ENCODE assay signal across 1 cellular context in the genomic region with DNA sequence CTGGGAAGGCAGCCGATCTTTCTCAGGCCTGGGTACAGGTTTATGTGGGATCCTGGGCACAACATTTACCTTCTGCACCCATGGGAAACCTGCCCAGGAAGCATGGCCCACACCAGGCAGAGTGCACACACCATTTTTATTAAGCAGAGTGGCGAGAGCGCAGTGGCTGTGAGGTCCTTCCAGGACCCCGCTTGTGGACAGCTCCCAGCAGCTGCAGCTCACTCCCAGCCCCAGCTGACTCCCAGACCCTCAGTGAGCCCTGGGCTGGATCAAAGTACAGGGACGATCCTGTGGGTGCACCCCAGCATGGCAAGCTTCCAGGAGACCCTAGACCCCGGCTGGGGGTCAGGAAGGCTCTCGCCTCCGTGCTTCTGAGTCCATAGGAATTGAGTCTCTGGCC.
A peak's percentile ranks its signal among the peaks of the same experiment; 100 is the strongest.
TF ChIP-seq lines count a peak whose summit lies in the region.

No MANE protein-coding gene starts in this region.

TF ChIP-seq in HepG2, 621 proteins besides CTCF, POLR2A, EP300 and RAD21 (continued from another document and continues in another):
- no peak; the same call in 1 of the 2 replicates for TF ChIP-seq ZNF331 (CRISPR knock-in tag; IDR thresholded peaks at IDR 0.05)
- no peak for TF ChIP-seq ARHGAP35 (CRISPR knock-in tag; IDR thresholded peaks at IDR 0.05; ENCODE audit: borderline replicate concordance)
- TF ChIP-seq, protein P1, sequence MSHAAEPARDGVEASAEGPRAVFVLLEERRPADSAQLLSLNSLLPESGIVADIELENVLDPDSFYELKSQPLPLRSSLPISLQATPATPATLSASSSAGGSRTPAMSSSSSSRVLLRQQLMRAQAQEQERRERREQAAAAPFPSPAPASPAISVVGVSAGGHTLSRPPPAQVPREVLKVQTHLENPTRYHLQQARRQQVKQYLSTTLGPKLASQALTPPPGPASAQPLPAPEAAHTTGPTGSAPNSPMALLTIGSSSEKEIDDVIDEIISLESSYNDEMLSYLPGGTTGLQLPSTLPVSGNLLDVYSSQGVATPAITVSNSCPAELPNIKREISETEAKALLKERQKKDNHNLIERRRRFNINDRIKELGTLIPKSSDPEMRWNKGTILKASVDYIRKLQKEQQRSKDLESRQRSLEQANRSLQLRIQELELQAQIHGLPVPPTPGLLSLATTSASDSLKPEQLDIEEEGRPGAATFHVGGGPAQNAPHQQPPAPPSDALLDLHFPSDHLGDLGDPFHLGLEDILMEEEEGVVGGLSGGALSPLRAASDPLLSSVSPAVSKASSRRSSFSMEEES (CRISPR knock-in tag; IDR thresholded peaks at IDR 0.05): 0 out of 2 replicates have a peak, but pooled peaks have one; percentile 36
- TF ChIP-seq ZNF792 (CRISPR knock-in tag; IDR thresholded peaks at IDR 0.05): peak; percentile 41; the same call in 1 of the 2 replicates
- no peak for TF ChIP-seq SIN3B (IDR thresholded peaks at IDR 0.05; ENCODE audit: low read length)
- TF ChIP-seq, protein P2, sequence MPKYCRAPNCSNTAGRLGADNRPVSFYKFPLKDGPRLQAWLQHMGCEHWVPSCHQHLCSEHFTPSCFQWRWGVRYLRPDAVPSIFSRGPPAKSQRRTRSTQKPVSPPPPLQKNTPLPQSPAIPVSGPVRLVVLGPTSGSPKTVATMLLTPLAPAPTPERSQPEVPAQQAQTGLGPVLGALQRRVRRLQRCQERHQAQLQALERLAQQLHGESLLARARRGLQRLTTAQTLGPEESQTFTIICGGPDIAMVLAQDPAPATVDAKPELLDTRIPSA (CRISPR knock-in tag; IDR thresholded peaks at IDR 0.05; ENCODE audit: borderline replicate concordance): no peak
- TF ChIP-seq TFDP2 (CRISPR knock-in tag; IDR thresholded peaks at IDR 0.05): no peak
- no peak for TF ChIP-seq ZBTB33 (CRISPR knock-in tag; IDR thresholded peaks at IDR 0.05)
- TF ChIP-seq, protein P3, sequence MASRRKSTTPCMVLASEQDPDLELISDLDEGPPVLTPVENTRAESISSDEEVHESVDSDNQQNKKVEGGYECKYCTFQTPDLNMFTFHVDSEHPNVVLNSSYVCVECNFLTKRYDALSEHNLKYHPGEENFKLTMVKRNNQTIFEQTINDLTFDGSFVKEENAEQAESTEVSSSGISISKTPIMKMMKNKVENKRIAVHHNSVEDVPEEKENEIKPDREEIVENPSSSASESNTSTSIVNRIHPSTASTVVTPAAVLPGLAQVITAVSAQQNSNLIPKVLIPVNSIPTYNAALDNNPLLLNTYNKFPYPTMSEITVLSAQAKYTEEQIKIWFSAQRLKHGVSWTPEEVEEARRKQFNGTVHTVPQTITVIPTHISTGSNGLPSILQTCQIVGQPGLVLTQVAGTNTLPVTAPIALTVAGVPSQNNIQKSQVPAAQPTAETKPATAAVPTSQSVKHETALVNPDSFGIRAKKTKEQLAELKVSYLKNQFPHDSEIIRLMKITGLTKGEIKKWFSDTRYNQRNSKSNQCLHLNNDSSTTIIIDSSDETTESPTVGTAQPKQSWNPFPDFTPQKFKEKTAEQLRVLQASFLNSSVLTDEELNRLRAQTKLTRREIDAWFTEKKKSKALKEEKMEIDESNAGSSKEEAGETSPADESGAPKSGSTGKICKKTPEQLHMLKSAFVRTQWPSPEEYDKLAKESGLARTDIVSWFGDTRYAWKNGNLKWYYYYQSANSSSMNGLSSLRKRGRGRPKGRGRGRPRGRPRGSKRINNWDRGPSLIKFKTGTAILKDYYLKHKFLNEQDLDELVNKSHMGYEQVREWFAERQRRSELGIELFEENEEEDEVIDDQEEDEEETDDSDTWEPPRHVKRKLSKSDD (CRISPR knock-in tag; IDR thresholded peaks at IDR 0.05; ENCODE audit: low read depth): no peak
- TF ChIP-seq, protein P4, sequence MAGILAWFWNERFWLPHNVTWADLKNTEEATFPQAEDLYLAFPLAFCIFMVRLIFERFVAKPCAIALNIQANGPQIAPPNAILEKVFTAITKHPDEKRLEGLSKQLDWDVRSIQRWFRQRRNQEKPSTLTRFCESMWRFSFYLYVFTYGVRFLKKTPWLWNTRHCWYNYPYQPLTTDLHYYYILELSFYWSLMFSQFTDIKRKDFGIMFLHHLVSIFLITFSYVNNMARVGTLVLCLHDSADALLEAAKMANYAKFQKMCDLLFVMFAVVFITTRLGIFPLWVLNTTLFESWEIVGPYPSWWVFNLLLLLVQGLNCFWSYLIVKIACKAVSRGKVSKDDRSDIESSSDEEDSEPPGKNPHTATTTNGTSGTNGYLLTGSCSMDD (CRISPR knock-in tag; IDR thresholded peaks at IDR 0.05): 0 out of 2 replicates have a peak, but pooled peaks have one; percentile 39
- TF ChIP-seq, protein P5, sequence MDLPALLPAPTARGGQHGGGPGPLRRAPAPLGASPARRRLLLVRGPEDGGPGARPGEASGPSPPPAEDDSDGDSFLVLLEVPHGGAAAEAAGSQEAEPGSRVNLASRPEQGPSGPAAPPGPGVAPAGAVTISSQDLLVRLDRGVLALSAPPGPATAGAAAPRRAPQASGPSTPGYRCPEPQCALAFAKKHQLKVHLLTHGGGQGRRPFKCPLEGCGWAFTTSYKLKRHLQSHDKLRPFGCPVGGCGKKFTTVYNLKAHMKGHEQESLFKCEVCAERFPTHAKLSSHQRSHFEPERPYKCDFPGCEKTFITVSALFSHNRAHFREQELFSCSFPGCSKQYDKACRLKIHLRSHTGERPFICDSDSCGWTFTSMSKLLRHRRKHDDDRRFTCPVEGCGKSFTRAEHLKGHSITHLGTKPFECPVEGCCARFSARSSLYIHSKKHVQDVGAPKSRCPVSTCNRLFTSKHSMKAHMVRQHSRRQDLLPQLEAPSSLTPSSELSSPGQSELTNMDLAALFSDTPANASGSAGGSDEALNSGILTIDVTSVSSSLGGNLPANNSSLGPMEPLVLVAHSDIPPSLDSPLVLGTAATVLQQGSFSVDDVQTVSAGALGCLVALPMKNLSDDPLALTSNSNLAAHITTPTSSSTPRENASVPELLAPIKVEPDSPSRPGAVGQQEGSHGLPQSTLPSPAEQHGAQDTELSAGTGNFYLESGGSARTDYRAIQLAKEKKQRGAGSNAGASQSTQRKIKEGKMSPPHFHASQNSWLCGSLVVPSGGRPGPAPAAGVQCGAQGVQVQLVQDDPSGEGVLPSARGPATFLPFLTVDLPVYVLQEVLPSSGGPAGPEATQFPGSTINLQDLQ (CRISPR knock-in tag; IDR thresholded peaks at IDR 0.05): no peak
- no peak for TF ChIP-seq ZNF251 (CRISPR knock-in tag; IDR thresholded peaks at IDR 0.05)
- TF ChIP-seq ZNF317 (CRISPR knock-in tag; IDR thresholded peaks at IDR 0.05): no peak
- no peak for TF ChIP-seq MTA3 (CRISPR knock-in tag; IDR thresholded peaks at IDR 0.05)
- TF ChIP-seq GTF2F1 (IDR thresholded peaks at IDR 0.05; ENCODE audit: low read length): no peak
- TF ChIP-seq ZNF564 (CRISPR knock-in tag; IDR thresholded peaks at IDR 0.05): no peak
- no peak for TF ChIP-seq ZNF12 (CRISPR knock-in tag; IDR thresholded peaks at IDR 0.05)
- TF ChIP-seq REL (CRISPR knock-in tag; conservative IDR thresholded peaks at IDR 0.05): no peak
- TF ChIP-seq TMF1 (CRISPR knock-in tag; IDR thresholded peaks at IDR 0.05; ENCODE audit: low read depth): no peak
- TF ChIP-seq ZSCAN22 (CRISPR knock-in tag; IDR thresholded peaks at IDR 0.05): no peak
- no peak for TF ChIP-seq JUN (CRISPR knock-in tag; IDR thresholded peaks at IDR 0.05)
- TF ChIP-seq NR2C2 (CRISPR knock-in tag; IDR thresholded peaks at IDR 0.05; ENCODE audit: borderline replicate concordance): no peak
- TF ChIP-seq MEIS2 (CRISPR knock-in tag; IDR thresholded peaks at IDR 0.05): peak; percentile 58; the same call in 1 of the 2 replicates
- no peak for TF ChIP-seq ZBTB1 (CRISPR knock-in tag; IDR thresholded peaks at IDR 0.05; ENCODE audit: borderline replicate concordance)
- TF ChIP-seq ELF3 (CRISPR knock-in tag; IDR thresholded peaks at IDR 0.05): no peak
- TF ChIP-seq, protein P6, sequence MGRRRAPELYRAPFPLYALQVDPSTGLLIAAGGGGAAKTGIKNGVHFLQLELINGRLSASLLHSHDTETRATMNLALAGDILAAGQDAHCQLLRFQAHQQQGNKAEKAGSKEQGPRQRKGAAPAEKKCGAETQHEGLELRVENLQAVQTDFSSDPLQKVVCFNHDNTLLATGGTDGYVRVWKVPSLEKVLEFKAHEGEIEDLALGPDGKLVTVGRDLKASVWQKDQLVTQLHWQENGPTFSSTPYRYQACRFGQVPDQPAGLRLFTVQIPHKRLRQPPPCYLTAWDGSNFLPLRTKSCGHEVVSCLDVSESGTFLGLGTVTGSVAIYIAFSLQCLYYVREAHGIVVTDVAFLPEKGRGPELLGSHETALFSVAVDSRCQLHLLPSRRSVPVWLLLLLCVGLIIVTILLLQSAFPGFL (CRISPR knock-in tag; IDR thresholded peaks at IDR 0.05): no peak
- TF ChIP-seq SKI (IDR thresholded peaks at IDR 0.05; ENCODE audit: partially characterized antibody): no peak
- TF ChIP-seq ZNF841 (CRISPR knock-in tag; IDR thresholded peaks at IDR 0.05; ENCODE audit: borderline replicate concordance): no peak
- TF ChIP-seq SAFB2 (CRISPR knock-in tag; IDR thresholded peaks at IDR 0.05; ENCODE audit: borderline replicate concordance, low read depth): no peak
- TF ChIP-seq ZNF382 (CRISPR knock-in tag; IDR thresholded peaks at IDR 0.05; ENCODE audit: borderline replicate concordance): no peak
- TF ChIP-seq PTBP1 (IDR thresholded peaks at IDR 0.05; ENCODE audit: low read depth, low read length, poor library complexity, severe bottlenecking): no peak
- TF ChIP-seq, protein P7, sequence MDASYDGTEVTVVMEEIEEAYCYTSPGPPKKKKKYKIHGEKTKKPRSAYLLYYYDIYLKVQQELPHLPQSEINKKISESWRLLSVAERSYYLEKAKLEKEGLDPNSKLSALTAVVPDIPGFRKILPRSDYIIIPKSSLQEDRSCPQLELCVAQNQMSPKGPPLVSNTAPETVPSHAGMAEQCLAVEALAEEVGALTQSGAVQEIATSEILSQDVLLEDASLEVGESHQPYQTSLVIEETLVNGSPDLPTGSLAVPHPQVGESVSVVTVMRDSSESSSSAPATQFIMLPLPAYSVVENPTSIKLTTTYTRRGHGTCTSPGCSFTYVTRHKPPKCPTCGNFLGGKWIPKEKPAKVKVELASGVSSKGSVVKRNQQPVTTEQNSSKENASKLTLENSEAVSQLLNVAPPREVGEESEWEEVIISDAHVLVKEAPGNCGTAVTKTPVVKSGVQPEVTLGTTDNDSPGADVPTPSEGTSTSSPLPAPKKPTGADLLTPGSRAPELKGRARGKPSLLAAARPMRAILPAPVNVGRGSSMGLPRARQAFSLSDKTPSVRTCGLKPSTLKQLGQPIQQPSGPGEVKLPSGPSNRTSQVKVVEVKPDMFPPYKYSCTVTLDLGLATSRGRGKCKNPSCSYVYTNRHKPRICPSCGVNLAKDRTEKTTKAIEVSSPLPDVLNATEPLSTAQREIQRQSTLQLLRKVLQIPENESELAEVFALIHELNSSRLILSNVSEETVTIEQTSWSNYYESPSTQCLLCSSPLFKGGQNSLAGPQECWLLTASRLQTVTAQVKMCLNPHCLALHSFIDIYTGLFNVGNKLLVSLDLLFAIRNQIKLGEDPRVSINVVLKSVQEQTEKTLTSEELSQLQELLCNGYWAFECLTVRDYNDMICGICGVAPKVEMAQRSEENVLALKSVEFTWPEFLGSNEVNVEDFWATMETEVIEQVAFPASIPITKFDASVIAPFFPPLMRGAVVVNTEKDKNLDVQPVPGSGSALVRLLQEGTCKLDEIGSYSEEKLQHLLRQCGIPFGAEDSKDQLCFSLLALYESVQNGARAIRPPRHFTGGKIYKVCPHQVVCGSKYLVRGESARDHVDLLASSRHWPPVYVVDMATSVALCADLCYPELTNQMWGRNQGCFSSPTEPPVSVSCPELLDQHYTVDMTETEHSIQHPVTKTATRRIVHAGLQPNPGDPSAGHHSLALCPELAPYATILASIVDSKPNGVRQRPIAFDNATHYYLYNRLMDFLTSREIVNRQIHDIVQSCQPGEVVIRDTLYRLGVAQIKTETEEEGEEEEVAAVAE (CRISPR knock-in tag; IDR thresholded peaks at IDR 0.05; ENCODE audit: borderline replicate concordance): 0 out of 2 replicates have a peak, but pooled peaks have one; percentile 31
- TF ChIP-seq RFXAP (CRISPR knock-in tag; IDR thresholded peaks at IDR 0.05; ENCODE audit: borderline replicate concordance): no peak
- TF ChIP-seq ZNF530 (CRISPR knock-in tag; IDR thresholded peaks at IDR 0.05; ENCODE audit: low read depth): no peak
- TF ChIP-seq KLF13 (CRISPR knock-in tag; IDR thresholded peaks at IDR 0.05): peak; percentile 35; the same call in 1 of the 2 replicates
- TF ChIP-seq ZUFSP (CRISPR knock-in tag; IDR thresholded peaks at IDR 0.05; ENCODE audit: borderline replicate concordance): no peak
- TF ChIP-seq MZF1 (CRISPR knock-in tag; IDR thresholded peaks at IDR 0.05; ENCODE audit: borderline replicate concordance): no peak
- TF ChIP-seq KDM1A (CRISPR knock-in tag; IDR thresholded peaks at IDR 0.05): no peak
- peak; percentile 36; the same call in 1 of the 2 replicates for TF ChIP-seq ZNF501 (CRISPR knock-in tag; IDR thresholded peaks at IDR 0.05)
